ENCODE assay signal across 1 cellular context in the genomic region with DNA sequence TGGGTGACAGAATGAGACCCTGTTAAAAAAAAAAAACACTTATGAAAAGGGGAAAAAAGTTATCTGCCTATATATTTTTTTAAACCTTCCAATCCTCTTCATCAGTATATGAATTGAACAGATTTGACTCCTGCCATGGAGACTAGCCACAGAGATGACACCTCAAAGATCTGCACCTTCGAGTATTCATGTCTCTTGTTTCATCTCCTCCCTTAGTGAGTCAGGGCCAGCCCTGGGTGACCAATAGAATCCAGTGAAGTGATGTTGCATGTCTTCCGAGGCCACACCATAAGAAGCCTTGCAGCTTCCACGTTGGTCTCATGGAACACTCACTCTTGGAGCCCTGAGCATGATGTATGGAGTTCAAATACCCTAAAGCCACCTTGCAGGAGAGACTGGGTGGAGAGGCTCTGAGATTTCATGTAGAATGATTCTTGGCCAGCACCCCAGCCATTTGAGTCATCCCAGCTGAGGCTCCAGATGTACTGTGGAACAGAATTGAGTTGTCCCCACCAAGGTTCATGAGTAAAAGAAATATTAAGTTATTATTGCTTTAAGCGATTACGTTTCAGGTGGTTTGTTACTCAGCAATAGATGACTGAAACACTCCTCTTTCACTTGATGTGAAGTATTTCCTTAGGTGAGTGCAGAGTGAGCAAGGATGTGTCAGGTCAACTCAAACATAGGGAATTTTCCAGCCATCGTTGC.
TF ChIP-seq lines count a peak whose summit lies in the region.

No MANE protein-coding gene starts in this region.

TF ChIP-seq in SK-N-SH, 30 proteins besides CTCF, POLR2A, EP300 and RAD21 (continued from another document):
- TF ChIP-seq GABPA (IDR thresholded peaks at IDR 0.05; ENCODE audit: low read depth) (no peak), USF1 (IDR thresholded peaks at IDR 0.05; ENCODE audit: borderline replicate concordance, low read depth) (no peak), MXI1 (IDR thresholded peaks at IDR 0.05; ENCODE audit: low read depth, low read length) (no peak), NFIC (IDR thresholded peaks at IDR 0.05; ENCODE audit: borderline replicate concordance) (no peak), JUND (IDR thresholded peaks at IDR 0.05) (no peak), TAF1 (IDR thresholded peaks at IDR 0.05; ENCODE audit: borderline replicate concordance, low read depth, low read length) (no peak)
